Comparison of ENCODE assay signal across 14 cellular contexts in the genomic region with DNA sequence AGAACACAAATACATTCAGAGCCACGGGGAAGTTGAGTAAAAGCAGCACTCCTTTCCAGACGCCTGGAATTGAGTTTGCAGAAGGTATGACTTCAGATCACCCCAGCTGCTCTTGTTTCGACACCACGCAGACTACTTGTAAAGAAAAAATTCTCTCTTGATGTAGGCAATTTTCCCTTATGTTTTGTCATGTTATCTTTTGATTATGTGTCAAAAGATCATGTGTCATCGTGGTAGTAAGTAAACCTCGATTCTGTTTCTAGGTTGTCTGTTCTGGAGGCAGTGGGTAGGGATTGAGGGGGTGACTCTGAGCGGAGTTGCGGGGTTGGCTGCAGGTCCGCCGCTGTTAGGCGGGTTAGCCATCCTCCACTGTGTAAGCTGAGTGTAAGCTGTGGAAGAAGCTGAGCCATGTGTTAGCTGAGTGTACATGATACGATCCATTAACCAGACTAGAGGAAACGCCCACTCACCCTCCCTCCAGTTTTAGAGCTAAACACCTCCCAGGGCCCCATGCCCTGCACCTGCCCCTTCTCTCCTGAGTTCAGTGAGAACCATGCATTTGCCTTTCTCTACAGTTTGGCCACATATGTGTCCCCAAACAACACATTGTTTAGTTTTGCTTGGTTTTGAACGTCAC.
A peak's percentile ranks its signal among the peaks of the same experiment; 100 is the strongest.
DNase-seq lines count a peak whose midpoint lies in the region; ATAC-seq lines count a peak whose summit lies in the region.
"Had no signal": no experiment of that assay in that cellular context is flagged by ENCODE, and none has a peak within 500 bp of the region (broad histone marks: within the 10 kb centered on the region; RNA-seq: fewer than 3 reads in every experiment).

No MANE protein-coding gene starts in this region.

- H3K36me3 ChIP-seq in SJCRH30 = no peaks in the 10 kb centered on the region
- H3K36me3 ChIP-seq: colonic mucosa had no signal

- no peaks in the 10 kb centered on the region for H3K9me3 ChIP-seq in SJCRH30 (replicated peaks)
- H3K9me3 ChIP-seq: colonic mucosa had no signal

- no peaks in the 10 kb centered on the region; the same call in 1 of the 2 replicates for H3K27me3 ChIP-seq in SJCRH30
- H3K27me3 ChIP-seq: colonic mucosa had no signal

- no peak overlapping the region for H3K27ac ChIP-seq in SJCRH30
- H3K27ac ChIP-seq: colonic mucosa, VCaP had no signal

- no peak overlapping the region for H3K4me3 ChIP-seq in SJCRH30
- H3K4me3 ChIP-seq: colonic mucosa had no signal

- peak; percentile 30 for DNase-seq in Daoy (ENCODE audit: low read depth)
- DNase-seq in NCI-H187 (lab: John Stamatoyannopoulos, UW) = peak; percentile 93 to 96
- peak; percentile 43 to 69 for DNase-seq in SJCRH30
- peak; percentile 20 to 38 for DNase-seq in stimulated activated CD4-positive, alpha-beta T cell treated with anti-CD3 and anti-CD28 coated beads, Interleukin-12 subunit alpha, Interleukin-12 subunit beta, amount 100 ng/mL, for 24 hours (ENCODE audit: low read depth in 2 of 2)
- no peak for DNase-seq in midbrain (lab: John Stamatoyannopoulos, UW)
- no peak for DNase-seq in GF-D8 (lab: John Stamatoyannopoulos, UW)
- DNase-seq: C1 segment of cervical spinal cord, colonic mucosa, NCI-H1694 treated with DMSO at 0.1 percent for 48 hours, right cardiac atrium, SIG-M5 had no signal

- no peak for ATAC-seq in HG02678 (IDR thresholded peaks at IDR 0.05; ENCODE audit: unreplicated experiment)
- ATAC-seq in HG03378 (IDR thresholded peaks at IDR 0.05; ENCODE audit: unreplicated experiment) = no peak
- ATAC-seq: right cardiac atrium had no signal

- peaks cover 5% of the 10 kb centered on the region; the same call in 1 of the 2 replicates for H3K4me1 ChIP-seq in SJCRH30
- H3K4me1 ChIP-seq: colonic mucosa had no signal

Comparison
In these comparisons a context has a peak if more than half of its experiments do, and no peak if none do; other contexts are left out.
1. DNase-seq: peak in Daoy (single experiment), NCI-H187 (2 of 2), SJCRH30 (2 of 2) and stimulated activated CD4-positive, alpha-beta T cell treated with anti-CD3 and anti-CD28 coated beads, Interleukin-12 subunit alpha, Interleukin-12 subunit beta, amount 100 ng/mL, for 24 hours (2 of 2); none in midbrain (single experiment) and GF-D8 (single experiment).